1 cellular context compared by ENCODE assay signal in the genomic region with DNA sequence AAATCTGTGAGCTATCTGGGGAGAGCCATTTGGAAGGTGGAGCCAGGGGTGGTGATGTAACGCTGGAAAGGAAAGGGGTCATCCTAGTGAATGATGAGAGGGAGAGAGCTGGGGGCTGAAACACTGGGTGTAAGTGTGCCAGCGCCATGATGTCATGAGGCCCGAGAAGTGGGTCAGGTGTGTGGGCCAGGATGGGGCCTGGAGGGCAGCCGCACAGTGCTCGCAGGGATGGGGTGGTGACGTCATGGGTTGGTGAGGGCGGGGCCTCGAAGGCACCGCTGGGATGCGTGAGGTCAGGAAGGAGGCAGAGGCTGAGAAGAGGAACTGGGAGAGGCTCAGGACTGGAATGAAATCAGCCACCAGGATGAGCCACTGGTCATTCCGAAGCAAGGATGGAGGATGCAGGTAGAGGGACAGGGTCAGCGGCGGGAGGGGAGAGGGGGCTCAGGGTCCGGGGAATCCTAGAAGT.
TF ChIP-seq lines count a peak whose summit lies in the region.

No MANE protein-coding gene starts in this region.

TF ChIP-seq in K562, 482 proteins besides CTCF, POLR2A, EP300 and RAD21 (continued from another document and continues in another):
- TF ChIP-seq PRDM10 (IDR thresholded peaks at IDR 0.05; ENCODE audit: partially characterized antibody), result peak; percentile 37
- peak; percentile 63 for TF ChIP-seq CEBPG (CRISPR knock-in tag; IDR thresholded peaks at IDR 0.05)
- no peak for TF ChIP-seq CEBPG (tag; conservative IDR thresholded peaks at IDR 0.05 in 1 of 2, IDR thresholded peaks at IDR 0.05 in 1 of 2)
- peak; percentile 99 for TF ChIP-seq ATF7 (IDR thresholded peaks at IDR 0.05)
- TF ChIP-seq, protein P1, sequence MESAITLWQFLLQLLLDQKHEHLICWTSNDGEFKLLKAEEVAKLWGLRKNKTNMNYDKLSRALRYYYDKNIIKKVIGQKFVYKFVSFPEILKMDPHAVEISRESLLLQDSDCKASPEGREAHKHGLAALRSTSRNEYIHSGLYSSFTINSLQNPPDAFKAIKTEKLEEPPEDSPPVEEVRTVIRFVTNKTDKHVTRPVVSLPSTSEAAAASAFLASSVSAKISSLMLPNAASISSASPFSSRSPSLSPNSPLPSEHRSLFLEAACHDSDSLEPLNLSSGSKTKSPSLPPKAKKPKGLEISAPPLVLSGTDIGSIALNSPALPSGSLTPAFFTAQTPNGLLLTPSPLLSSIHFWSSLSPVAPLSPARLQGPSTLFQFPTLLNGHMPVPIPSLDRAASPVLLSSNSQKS (CRISPR knock-in tag; IDR thresholded peaks at IDR 0.05), result no peak
- TF ChIP-seq SMAD2 (IDR thresholded peaks at IDR 0.05; ENCODE audit: low read depth, low read length), result no peak
- no peak for TF ChIP-seq ZNF121 (CRISPR knock-in tag; conservative IDR thresholded peaks at IDR 0.05)
- TF ChIP-seq USF1 (CRISPR knock-in tag; IDR thresholded peaks at IDR 0.05), result no peak
- peak; percentile 90 for TF ChIP-seq CTBP1 (IDR thresholded peaks at IDR 0.05; ENCODE audit: borderline replicate concordance)
- no peak for TF ChIP-seq ZBTB5 (IDR thresholded peaks at IDR 0.05)
- TF ChIP-seq ZNF146 (CRISPR knock-in tag; IDR thresholded peaks at IDR 0.05; ENCODE audit: unreplicated experiment), result no peak
- TF ChIP-seq POLR2H (tag; IDR thresholded peaks at IDR 0.05; ENCODE audit: low read depth), result no peak
- no peak for TF ChIP-seq TRIM28 (IDR thresholded peaks at IDR 0.05)
- TF ChIP-seq, protein P2, sequence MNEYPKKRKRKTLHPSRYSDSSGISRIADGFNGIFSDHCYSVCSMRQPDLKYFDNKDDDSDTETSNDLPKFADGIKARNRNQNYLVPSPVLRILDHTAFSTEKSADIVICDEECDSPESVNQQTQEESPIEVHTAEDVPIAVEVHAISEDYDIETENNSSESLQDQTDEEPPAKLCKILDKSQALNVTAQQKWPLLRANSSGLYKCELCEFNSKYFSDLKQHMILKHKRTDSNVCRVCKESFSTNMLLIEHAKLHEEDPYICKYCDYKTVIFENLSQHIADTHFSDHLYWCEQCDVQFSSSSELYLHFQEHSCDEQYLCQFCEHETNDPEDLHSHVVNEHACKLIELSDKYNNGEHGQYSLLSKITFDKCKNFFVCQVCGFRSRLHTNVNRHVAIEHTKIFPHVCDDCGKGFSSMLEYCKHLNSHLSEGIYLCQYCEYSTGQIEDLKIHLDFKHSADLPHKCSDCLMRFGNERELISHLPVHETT (CRISPR knock-in tag; conservative IDR thresholded peaks at IDR 0.05 in 1 of 2, IDR thresholded peaks at IDR 0.05 in 1 of 2), result no peak
- no peak for TF ChIP-seq TSHZ1 (CRISPR knock-in tag; IDR thresholded peaks at IDR 0.05)
- no peak for TF ChIP-seq TEAD1 (CRISPR knock-in tag; IDR thresholded peaks at IDR 0.05)
- no peak for TF ChIP-seq GMEB1 (CRISPR knock-in tag; IDR thresholded peaks at IDR 0.05)
- no peak for TF ChIP-seq KAT2B (IDR thresholded peaks at IDR 0.05; ENCODE audit: low read depth, low read length)
- no peak for TF ChIP-seq ZNF407 (IDR thresholded peaks at IDR 0.05; ENCODE audit: low read depth)
- no peak for TF ChIP-seq RAD51 (IDR thresholded peaks at IDR 0.05; ENCODE audit: borderline replicate concordance, low read depth)
- no peak for TF ChIP-seq ZNF282 (CRISPR knock-in tag; IDR thresholded peaks at IDR 0.05)
- TF ChIP-seq PCBP1 (IDR thresholded peaks at IDR 0.05; ENCODE audit: low read depth, low read length, poor library complexity, severe bottlenecking), result no peak
- no peak for TF ChIP-seq KLF13 (tag; IDR thresholded peaks at IDR 0.05; ENCODE audit: borderline replicate concordance, low read depth)
- no peak for TF ChIP-seq BRCA1 (IDR thresholded peaks at IDR 0.05)
- no peak for TF ChIP-seq BRCA1 (CRISPR knock-in tag; IDR thresholded peaks at IDR 0.05)
- no peak for TF ChIP-seq ZBTB1 (CRISPR knock-in tag; IDR thresholded peaks at IDR 0.05; ENCODE audit: borderline replicate concordance, low read depth)
- no peak for TF ChIP-seq ELF4 (CRISPR knock-in tag; IDR thresholded peaks at IDR 0.05)
- TF ChIP-seq BMI1 (IDR thresholded peaks at IDR 0.05; ENCODE audit: low read length), result no peak
- TF ChIP-seq ZBTB34 (CRISPR knock-in tag; IDR thresholded peaks at IDR 0.05), result no peak
